In the genomic region with DNA sequence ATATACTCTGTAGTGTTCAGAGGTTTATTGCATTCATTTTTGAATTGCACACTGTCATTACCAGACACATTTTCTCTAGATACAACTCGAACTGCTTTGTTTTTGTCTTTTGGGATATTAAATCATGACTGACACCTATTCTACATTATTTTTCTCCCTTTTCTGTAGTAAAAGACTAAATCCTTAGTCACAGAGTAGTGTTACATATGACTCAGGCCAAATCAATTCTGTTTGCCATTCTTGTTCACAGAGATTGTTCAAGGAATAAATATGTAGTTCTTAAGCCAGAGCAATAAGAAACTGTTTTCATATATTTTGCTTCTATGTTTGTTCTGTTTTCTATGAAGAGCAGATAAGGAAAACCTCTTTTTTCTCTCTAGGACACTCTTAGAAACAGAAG, we compare ENCODE assay signal across 32 cellular contexts.
DNase-seq lines count a peak whose midpoint lies in the region; ATAC-seq and TF ChIP-seq lines count a peak whose summit lies in the region.
"Had no signal": no experiment of that assay in that cellular context is flagged by ENCODE, and none has a peak within 500 bp of the region (broad histone marks: within the 10 kb centered on the region; RNA-seq: fewer than 3 reads in every experiment).

No MANE protein-coding gene starts in this region.

- intact Hi-C loops in Calu3 (cut with micrococcal nuclease; ENCODE audit: unreplicated experiment) = no loop called here

- no peaks in the 10 kb centered on the region for H3K27me3 Mint-ChIP-seq in Calu3 (ENCODE audit: unreplicated experiment)
- H3K27me3 Mint-ChIP-seq: activated naive CD8-positive, alpha-beta T cell; naive thymus-derived CD4-positive, alpha-beta T cell had no signal

- no peak overlapping the region for H3K4me3 ChIP-seq in astrocyte of the spinal cord (ENCODE audit: low read depth, low read length)
- H3K4me3 ChIP-seq in neuronal stem cell (ENCODE audit: low read length in 2 of 2) = no peak overlapping the region
- H3K4me3 ChIP-seq: left ventricle myocardium inferior, MG63, testis, vagina had no signal

- no peaks in the 10 kb centered on the region for H3K9me3 Mint-ChIP-seq in Calu3 (ENCODE audit: low read depth, unreplicated experiment)
- H3K9me3 Mint-ChIP-seq: mesothelial cell of epicardium, WTC11 had no signal

- no CpG with 5 or more reads among the region's 1 CpG for WGBS in neuronal stem cell (ENCODE audit: extremely low coverage in 2 of 2, insufficient read length in 2 of 2, insufficient replicate concordance in 1 of 2), 2 donors

- no peak overlapping the region for H2BK120ac ChIP-seq in neuronal stem cell (ENCODE audit: low read depth, low read length)

- no peak overlapping the region for H3K4me3 Mint-ChIP-seq in Calu3 (ENCODE audit: low read depth, unreplicated experiment)
- H3K4me3 Mint-ChIP-seq: activated naive CD8-positive, alpha-beta T cell; immature natural killer cell; mesothelial cell of epicardium; naive thymus-derived CD4-positive, alpha-beta T cell; WTC11 had no signal

- peak overlapping the region; percentile 44 for H2AFZ ChIP-seq in neuronal stem cell (ENCODE audit: low read length)

- no peak overlapping the region for H4K91ac ChIP-seq in neuronal stem cell (ENCODE audit: low read depth, low read length, poor library complexity)

- no peak overlapping the region for H2BK12ac ChIP-seq in neuronal stem cell (ENCODE audit: low read length)

- peaks cover 0 to 2% of the 10 kb centered on the region in 2 donors for H3K4me1 ChIP-seq in neuronal stem cell (ENCODE audit: control insufficient read depth in 2 of 2, insufficient read depth in 1 of 2, low read depth in 1 of 2, low read length in 2 of 2)
- H3K4me1 ChIP-seq: left ventricle myocardium inferior, testis, vagina had no signal

- BruUV-seq in Calu3 (replicated peaks; lab: Mats Ljungman, UMichigan) = no TSS peak

- no peak overlapping the region for H3K27ac ChIP-seq in neuronal stem cell (replicated peaks; ENCODE audit: low read length)
- H3K27ac ChIP-seq: C4-2B, HL-60, left ventricle myocardium inferior, testis, vagina had no signal

- H2AK5ac ChIP-seq in neuronal stem cell (ENCODE audit: low read depth, low read length) = no peak overlapping the region

- H3K27me3 ChIP-seq in neuronal stem cell (ENCODE audit: control insufficient read depth in 3 of 3, insufficient read depth in 3 of 3, low read depth in 1 of 3, low read length in 3 of 3) = no peaks in the 10 kb centered on the region
- H3K27me3 ChIP-seq: MG63, testis, vagina had no signal

- no peak overlapping the region for H4K8ac ChIP-seq in neuronal stem cell (ENCODE audit: low read depth, low read length)

- no peak for DNase-seq in Calu3
- peak; percentile 47 for DNase-seq in NCI-H460 (ENCODE audit: extremely low read depth, low read depth)
- DNase-seq in astrocyte of the spinal cord (ENCODE audit: low read depth, low spot score) = peak; percentile 52
- no peak for DNase-seq in neuronal stem cell (ENCODE audit: low spot score)
- no peak for DNase-seq in NCI-H446 treated with DMSO at 0.1 percent for 48 hours (lab: John Stamatoyannopoulos, UW)
- DNase-seq in NOMO-1 treated with dmso at 0.1 percent for 144 hours (lab: John Stamatoyannopoulos, UW; ENCODE audit: unreplicated experiment) = no peak
- DNase-seq in NCI-H146 (lab: John Stamatoyannopoulos, UW) = no peak
- DNase-seq: activated CD4-positive, alpha-beta T cell treated with anti-CD3 and anti-CD28 coated beads, Interleukin-2, amount 50 U/mL, for 4 hours; activated CD8-positive, alpha-beta memory T cell treated with anti-CD3 and anti-CD28 coated beads, Interleukin-2, amount 50 U/mL, for 4 hours; erythroblast; foreskin melanocyte; HCEC 1CT; hippocampal formation; immature natural killer cell; left ventricle myocardium inferior; MG63; naive thymus-derived CD4-positive, alpha-beta T cell; NCI-H1436; NCI-H524; right cardiac atrium; stimulated activated CD4-positive, alpha-beta T cell treated with anti-CD3 and anti-CD28 coated beads, Interleukin-12 subunit alpha, Interleukin-12 subunit beta, amount 100 ng/mL, for 4 hours; stimulated activated CD4-positive, alpha-beta T cell treated with anti-CD3 and anti-CD28 coated beads, Interleukin-4, amount 100 ng/mL, for 4 hours; stimulated activated naive CD4-positive, alpha-beta T cell treated with Interleukin-2 at 50 U/mL for 16 hours; testis had no signal

- no peak overlapping the region for H3K14ac ChIP-seq in neuronal stem cell (ENCODE audit: low read length)

- CTCF ChIA-PET in Calu3 (lab: Charles Lee) = no interaction called here

- no peaks in the 10 kb centered on the region for H3K79me1 ChIP-seq in neuronal stem cell (ENCODE audit: low read depth, low read length)

- peaks cover 11% of the 10 kb centered on the region for H3K4me1 Mint-ChIP-seq in Calu3 (ENCODE audit: low read depth, unreplicated experiment)
- H3K4me1 Mint-ChIP-seq: immature natural killer cell; mesothelial cell of epicardium; naive thymus-derived CD4-positive, alpha-beta T cell had no signal

- peak overlapping the region; percentile 35 for H3K27ac Mint-ChIP-seq in Calu3 (ENCODE audit: unreplicated experiment)
- H3K27ac Mint-ChIP-seq: activated naive CD8-positive, alpha-beta T cell; activated T-helper 2 cell treated with anti-CD3 and anti-CD28 coated beads, Interferon-gamma antibody, Interleukin-2, Interleukin-4, amounts not matched to agents 10 μg/mL and 5 μg/mL and 100 μg/mL, durations not matched to agents 14 hours and 24 hours and 36 hours; immature natural killer cell; mesothelial cell of epicardium; naive thymus-derived CD4-positive, alpha-beta T cell; WTC11 had no signal

- no peaks in the 10 kb centered on the region for H3K36me3 ChIP-seq in neuronal stem cell (replicated peaks in 1 of 2; ENCODE audit: control insufficient read depth in 2 of 2, insufficient read depth in 2 of 2, low read length in 2 of 2)
- H3K36me3 ChIP-seq: left ventricle myocardium inferior, MG63, vagina had no signal

- H3K4me2 ChIP-seq in neuronal stem cell (ENCODE audit: insufficient read depth, low read length, poor library complexity, severe bottlenecking) = no peak overlapping the region

- H2BK5ac ChIP-seq in neuronal stem cell (ENCODE audit: low read length) = no peak overlapping the region

- H3K9me3 ChIP-seq in neuronal stem cell (replicated peaks in 1 of 2; ENCODE audit: control insufficient read depth in 2 of 2, insufficient read depth in 1 of 2, low read depth in 1 of 2, low read length in 2 of 2) = no peaks in the 10 kb centered on the region
- H3K9me3 ChIP-seq: MG63, testis, vagina had no signal

- no peak overlapping the region for H3K9ac ChIP-seq in neuronal stem cell (ENCODE audit: low read depth, low read length, poor library complexity)

- H3K36me3 Mint-ChIP-seq in Calu3 (ENCODE audit: insufficient read depth, unreplicated experiment) = no peaks in the 10 kb centered on the region
- H3K36me3 Mint-ChIP-seq: activated naive CD8-positive, alpha-beta T cell; immature natural killer cell; mesothelial cell of epicardium; naive thymus-derived CD4-positive, alpha-beta T cell; WTC11 had no signal

- no peak overlapping the region for H2BK15ac ChIP-seq in neuronal stem cell (ENCODE audit: low read length)

- TF ChIP-seq CTCF in Calu3 (IDR thresholded peaks at IDR 0.05; ENCODE audit: unreplicated experiment) (no peak), astrocyte of the spinal cord (IDR thresholded peaks at IDR 0.05; ENCODE audit: low read depth, low read length) (no peak)

- no peak for ATAC-seq in GM19455 (IDR thresholded peaks at IDR 0.05; ENCODE audit: unreplicated experiment)
- ATAC-seq: naive thymus-derived CD4-positive, alpha-beta T cell; right cardiac atrium; WTC11 had no signal

- in situ Hi-C loops in astrocyte of the spinal cord (cut with HindIII; ENCODE audit: low sequenced_read_pairs) = no loop called here

- no peak overlapping the region for H3K23ac ChIP-seq in neuronal stem cell (ENCODE audit: low read depth, low read length, poor library complexity)

- no peak overlapping the region for H3K18ac ChIP-seq in neuronal stem cell (ENCODE audit: low read length)

- H3K4ac ChIP-seq in neuronal stem cell (ENCODE audit: low read length) = no peak overlapping the region

Comparison
In these comparisons a context has a peak if more than half of its experiments do, and no peak if none do; other contexts are left out.
1. DNase-seq: peak in NCI-H460 (single experiment) and astrocyte of the spinal cord (single experiment); none in Calu3 (single experiment), neuronal stem cell (single experiment), NCI-H446 treated with DMSO at 0.1 percent for 48 hours (single experiment), NOMO-1 treated with dmso at 0.1 percent for 144 hours (single experiment) and NCI-H146 (single experiment).